30 cellular contexts compared by ENCODE assay signal in genomic region chr18:41312241-41312590, GRCh38.
"Had no signal": no experiment of that assay in that cellular context is flagged by ENCODE, and none has a peak within 500 bp of the region (broad histone marks: within the 10 kb centered on the region; RNA-seq: fewer than 3 reads in every experiment).

No MANE protein-coding gene starts in this region.

- H3K27me3 ChIP-seq: esophagus squamous epithelium, heart right ventricle, ovary had no signal

- H3K9me3 ChIP-seq: esophagus squamous epithelium, ovary, prostate gland, thoracic aorta had no signal

- ATAC-seq: activated CD8-positive, alpha-beta memory T cell treated with anti-CD3 and anti-CD28 coated beads, Interleukin-2, amount 10 ng/mL, durations not matched to agents 7 days and 5 days; activated CD8-positive, alpha-beta T cell treated with anti-CD3 and anti-CD28 coated beads, Interleukin-2, amount 10 ng/mL, durations not matched to agents 7 days and 5 days; activated naive CD4-positive, alpha-beta T cell treated with anti-CD3 and anti-CD28 coated beads, Interleukin-2, amount 50 U/mL, for 72 hours; heart right ventricle; left colon; sciatic nerve; T-helper 17 cell had no signal

- H3K27me3 Mint-ChIP-seq: activated CD8-positive, alpha-beta memory T cell treated with anti-CD3 and anti-CD28 coated beads, Interleukin-2, amount 10 ng/mL, durations not matched to agents 7 days and 5 days; central memory CD8-positive, alpha-beta T cell; naive B cell; stimulated activated naive CD8-positive, alpha-beta T cell treated with anti-CD3 and anti-CD28 coated beads, Interleukin-15, Interleukin-2, amounts not matched to agents 100 ng/mL and 50 ng/mL, for 24 hours; T-helper 17 cell had no signal

- H3K27ac ChIP-seq: epithelial cell of prostate, esophagus squamous epithelium, heart right ventricle, ovary, prostate gland, skin epidermis, thoracic aorta had no signal

- H3K36me3 Mint-ChIP-seq: activated CD8-positive, alpha-beta memory T cell treated with anti-CD3 and anti-CD28 coated beads, Interleukin-2, amount 10 ng/mL, durations not matched to agents 7 days and 5 days; activated naive CD4-positive, alpha-beta T cell treated with anti-CD3 and anti-CD28 coated beads, Interleukin-2, amount 50 U/mL, for 72 hours; immature natural killer cell; naive B cell had no signal

- H3K4me1 ChIP-seq: esophagus squamous epithelium, heart right ventricle, prostate gland had no signal

- H3K4me3 Mint-ChIP-seq: activated CD8-positive, alpha-beta memory T cell treated with anti-CD3 and anti-CD28 coated beads, Interleukin-2, amount 10 ng/mL, durations not matched to agents 7 days and 5 days; activated CD8-positive, alpha-beta T cell treated with anti-CD3 and anti-CD28 coated beads, Interleukin-2, amount 10 ng/mL, durations not matched to agents 7 days and 5 days; central memory CD8-positive, alpha-beta T cell; immature natural killer cell; mesothelial cell of epicardium; naive B cell; stimulated activated naive CD8-positive, alpha-beta T cell treated with anti-CD3 and anti-CD28 coated beads, Interleukin-15, Interleukin-2, amounts not matched to agents 100 ng/mL and 50 ng/mL, for 24 hours; T-helper 17 cell had no signal

- H3K4me3 ChIP-seq: esophagus squamous epithelium, heart right ventricle, ovary, prostate gland, skin epidermis, thoracic aorta had no signal

- H3K4me1 Mint-ChIP-seq: activated CD8-positive, alpha-beta memory T cell treated with anti-CD3 and anti-CD28 coated beads, Interleukin-2, amount 10 ng/mL, durations not matched to agents 7 days and 5 days; central memory CD8-positive, alpha-beta T cell; immature natural killer cell; naive B cell; T-helper 17 cell had no signal

- H3K27ac Mint-ChIP-seq: activated CD8-positive, alpha-beta memory T cell treated with anti-CD3 and anti-CD28 coated beads, Interleukin-2, amount 10 ng/mL, durations not matched to agents 7 days and 5 days; activated CD8-positive, alpha-beta T cell treated with anti-CD3 and anti-CD28 coated beads, Interleukin-2, amount 10 ng/mL, durations not matched to agents 7 days and 5 days; activated naive CD4-positive, alpha-beta T cell treated with anti-CD3 and anti-CD28 coated beads, Interleukin-2, amount 50 U/mL, for 72 hours; activated T-helper 2 cell treated with anti-CD3 and anti-CD28 coated beads, Interferon-gamma antibody, Interleukin-2, Interleukin-4, amounts not matched to agents 10 μg/mL and 5 μg/mL and 100 μg/mL, durations not matched to agents 14 hours and 24 hours and 36 hours; immature natural killer cell; mesothelial cell of epicardium; naive B cell; stimulated activated naive CD8-positive, alpha-beta T cell treated with anti-CD3 and anti-CD28 coated beads, Interleukin-15, Interleukin-2, amounts not matched to agents 100 ng/mL and 50 ng/mL, for 24 hours; T-helper 17 cell had no signal

- DNase-seq: activated CD4-positive, alpha-beta T cell treated with anti-CD3 and anti-CD28 coated beads, Interleukin-2, amount 50 U/mL, for 1 hour; activated CD8-positive, alpha-beta memory T cell treated with anti-CD3 and anti-CD28 coated beads, Interleukin-2, amount 10 ng/mL, durations not matched to agents 7 days and 5 days; activated CD8-positive, alpha-beta T cell treated with anti-CD3 and anti-CD28 coated beads, Interleukin-2, amount 10 ng/mL, durations not matched to agents 7 days and 5 days; activated naive CD4-positive, alpha-beta T cell; activated T-cell treated with anti-CD3 and anti-CD28 coated beads, Interleukin-2, amount 50 U/mL, for 48 hours; dermis blood vessel endothelial cell; effector CD4-positive, alpha-beta T cell; esophagus squamous epithelium; foreskin melanocyte; heart right ventricle; immature natural killer cell; kidney; left colon; naive B cell; ovary; retina; stimulated activated CD4-positive, alpha-beta T cell treated with anti-CD3 and anti-CD28 coated beads, Interleukin-12 subunit alpha, Interleukin-12 subunit beta, amount 100 ng/mL, for 4 hours; stimulated activated CD4-positive, alpha-beta T cell treated with anti-CD3 and anti-CD28 coated beads, Interleukin-4, amount 100 ng/mL, for 1 hour; T-helper 17 cell; trophoblast cell had no signal

- H3K36me3 ChIP-seq: esophagus squamous epithelium, heart right ventricle, ovary, prostate gland, thoracic aorta had no signal
